Comparison of ENCODE assay signal across 1 cellular context in genomic region chrX:131063613-131064012, GRCh38.
TF ChIP-seq lines count a peak whose summit lies in the region.

No MANE protein-coding gene starts in this region.

TF ChIP-seq in GM23338, 12 proteins besides CTCF, POLR2A, EP300 and RAD21 (continued from another document):
- no peak for TF ChIP-seq ZNF462 (CRISPR knock-in tag; IDR thresholded peaks at IDR 0.05)
- TF ChIP-seq ZNF114 (CRISPR knock-in tag; IDR thresholded peaks at IDR 0.05): no peak
- no peak for TF ChIP-seq NANOG (IDR thresholded peaks at IDR 0.05; ENCODE audit: borderline replicate concordance)
- TF ChIP-seq ZNF331 (CRISPR knock-in tag; IDR thresholded peaks at IDR 0.05; ENCODE audit: low read depth): no peak
- TF ChIP-seq JUNB (IDR thresholded peaks at IDR 0.05; ENCODE audit: unreplicated experiment): no peak
